6 cellular contexts compared by ENCODE assay signal in the genomic region with DNA sequence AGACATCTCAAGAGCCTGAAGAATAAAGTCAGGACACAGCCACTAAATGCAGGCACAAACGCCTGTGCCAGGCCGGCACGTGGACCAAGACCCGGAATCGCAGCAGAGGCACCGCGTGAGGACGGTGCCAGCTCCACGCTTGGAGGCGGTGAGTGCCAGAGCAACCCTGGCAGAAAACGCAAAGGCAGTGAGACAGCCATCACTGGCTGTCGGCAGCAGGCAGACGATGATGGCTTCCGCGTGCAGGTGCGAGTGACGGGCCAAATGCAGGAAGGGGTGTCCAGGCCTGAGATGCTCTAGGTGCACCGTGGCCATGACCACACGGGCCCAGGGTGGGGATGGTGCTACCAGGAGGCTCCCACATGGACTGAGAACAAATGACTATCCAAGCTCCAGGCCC.
"Had no signal": no experiment of that assay in that cellular context is flagged by ENCODE, and none has a peak within 500 bp of the region (broad histone marks: within the 10 kb centered on the region; RNA-seq: fewer than 3 reads in every experiment).

No MANE protein-coding gene starts in this region.

- H3K36me3 ChIP-seq: HAP-1 had no signal

- H2AFZ ChIP-seq: GM23248 had no signal

- H3K9ac ChIP-seq: GM23248 had no signal

- DNase-seq: GOT3, HFFc6, KBM-7 had no signal

- H3K4me1 ChIP-seq: HAP-1 had no signal

- H3K4me3 ChIP-seq: GM23248, HAP-1 had no signal

- H3K27ac ChIP-seq: GM23248, HL-60 had no signal

- H3K9me3 ChIP-seq: HAP-1 had no signal
